ENCODE assay signal across 19 cellular contexts in the genomic region with DNA sequence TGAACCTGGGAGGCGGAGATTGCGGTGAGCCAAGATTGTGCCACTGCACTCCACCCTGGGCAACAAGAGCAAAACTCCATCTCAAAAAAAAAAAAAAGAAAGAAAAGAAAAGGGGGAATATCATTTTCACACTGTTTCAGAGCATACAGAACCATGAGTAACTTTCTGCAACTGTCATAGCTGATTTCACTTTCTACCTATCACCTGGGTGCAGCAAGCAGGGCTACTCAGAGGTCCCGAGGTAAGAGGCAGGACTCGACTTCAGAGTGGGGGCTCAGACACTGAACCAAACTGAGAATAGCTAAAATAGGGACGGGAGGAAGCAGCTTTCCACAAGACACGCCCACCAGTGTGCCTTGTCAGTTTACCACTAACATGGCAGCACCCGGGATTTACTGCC. TPM values are rescaled to one million over a fixed set of nuclear protein-coding genes. Genes with fewer than 3 reads are reported as not detected.
DNase-seq lines count a peak whose midpoint lies in the region; ATAC-seq lines count a peak whose summit lies in the region.
"Had no signal": no experiment of that assay in that cellular context is flagged by ENCODE, and none has a peak within 500 bp of the region (broad histone marks: within the 10 kb centered on the region; RNA-seq: fewer than 3 reads in every experiment).

No MANE protein-coding gene starts in this region.

- no peak for DNase-seq in NT2/D1 (ENCODE audit: low read depth, low spot score)
- peak; percentile 22 for DNase-seq in left lobe of liver (ENCODE audit: low spot score)
- no peak for DNase-seq in ACHN
- no peak for DNase-seq in stimulated activated naive CD4-positive, alpha-beta T cell (lab: John Stamatoyannopoulos, UW)
- DNase-seq: C1 segment of cervical spinal cord, DMS79, KG1, NCI-H1092 treated with DMSO at 0.1 percent for 48 hours, NCI-H146, NCI-H2081 treated with DMSO at 0.1 percent for 48 hours, NCI-H446 treated with DMSO at 0.1 percent for 48 hours, NCI-H69, Right ventricle myocardium superior had no signal

- no peaks in the 10 kb centered on the region for H3K9me3 ChIP-seq in NT2/D1 (ENCODE audit: insufficient read depth, low read length)
- H3K9me3 ChIP-seq: A549 had no signal

- ATAC-seq in GM18498 (IDR thresholded peaks at IDR 0.05; ENCODE audit: unreplicated experiment), result peak; percentile 51
- peak; percentile 59 for ATAC-seq in GM21786 (IDR thresholded peaks at IDR 0.05; ENCODE audit: unreplicated experiment)
- no peak for ATAC-seq in left lobe of liver
- ATAC-seq in HG02938 (IDR thresholded peaks at IDR 0.05; ENCODE audit: unreplicated experiment), result no peak

- no peaks in the 10 kb centered on the region for H3K27me3 ChIP-seq in NT2/D1 (ENCODE audit: insufficient read depth, insufficient read length)

- in situ Hi-C loops in ACHN (cut with HindIII; ENCODE audit: low pct_ligation_motif_present, low pct_unique_long_range_greater_than_20kb, low sequenced_read_pairs), result no loop called here

- H3K4me1 ChIP-seq in NT2/D1 (ENCODE audit: insufficient read depth, insufficient read length), result peaks cover 8% of the 10 kb centered on the region
- H3K4me1 ChIP-seq: A549 had no signal

- no peak overlapping the region for H3K9ac ChIP-seq in NT2/D1 (ENCODE audit: insufficient read length, low read depth)

- H3K4me3 ChIP-seq in NT2/D1 (ENCODE audit: insufficient read length, low read depth), result peak overlapping the region; percentile 24
- H3K4me3 ChIP-seq: A549 had no signal

- H3K36me3 ChIP-seq in NT2/D1 (ENCODE audit: insufficient read depth, insufficient read length, low read length), result no peaks in the 10 kb centered on the region

RNA-seq across cellular contexts. Expression of gene OR10P1, which starts 29.8 kb away (rescaled TPM):
- total RNA-seq in left lobe of liver, result not detected
- total RNA-seq: H1, OCI-LY7, Right ventricle myocardium superior had no signal

RNA-seq across cellular contexts. Expression of gene ITGA7, which starts 41.2 kb away (rescaled TPM):
- total RNA-seq in left lobe of liver, result 16.9 TPM

RNA-seq across cellular contexts. Expression of gene BLOC1S1, which starts 49.3 kb away (rescaled TPM):
- total RNA-seq in left lobe of liver, result 97.2 TPM

RNA-seq across cellular contexts. Expression of gene RDH5, which starts 53.7 kb away (rescaled TPM):
- 60.0 TPM for total RNA-seq in left lobe of liver

Comparison
In these comparisons a context has a peak if more than half of its experiments do, and no peak if none do; other contexts are left out.
1. ATAC-seq: peak in GM18498 (single experiment) and GM21786 (single experiment); none in left lobe of liver (single experiment) and HG02938 (single experiment).